In genomic region chr22:47152938-47153337, GRCh38 we compare ENCODE assay signal across 19 cellular contexts.
DNase-seq lines count a peak whose midpoint lies in the region; ATAC-seq, FAIRE-seq and TF ChIP-seq lines count a peak whose summit lies in the region.
"Had no signal": no experiment of that assay in that cellular context is flagged by ENCODE, and none has a peak within 500 bp of the region (broad histone marks: within the 10 kb centered on the region; RNA-seq: fewer than 3 reads in every experiment).

No MANE protein-coding gene starts in this region.

- no peak overlapping the region for H2BK5ac ChIP-seq in IMR-90 (ENCODE audit: low read depth, low read length, poor library complexity, severe bottlenecking)
- H2BK5ac ChIP-seq in H1 (ENCODE audit: low read depth, low read length) = no peak overlapping the region

- TF ChIP-seq CTCF in IMR-90 (conservative IDR thresholded peaks at IDR 0.05; ENCODE audit: low read depth, low read length) = no peak
- TF ChIP-seq CTCF in astrocyte (IDR thresholded peaks at IDR 0.05; ENCODE audit: insufficient read depth, low read depth, low read length) = no peak
- TF ChIP-seq CTCF in H1 (IDR thresholded peaks at IDR 0.05; ENCODE audit: control extremely low read depth in 1 of 3, insufficient read depth in 1 of 3, low read depth in 1 of 3, low read length in 3 of 3) = no peak
- TF ChIP-seq CTCF in foreskin keratinocyte (conservative IDR thresholded peaks at IDR 0.05) = no peak

- no peak overlapping the region for H2AK9ac ChIP-seq in IMR-90 (replicated peaks; ENCODE audit: low read depth, low read length, poor library complexity)

- no peak for FAIRE-seq in astrocyte (lab: Jason Lieb, UNC)
- no peak for FAIRE-seq in H1 (lab: Jason Lieb, UNC)
- FAIRE-seq: HTR-8/SVneo had no signal

- no peak overlapping the region for H3K4me2 ChIP-seq in IMR-90 (ENCODE audit: low read depth, low read length)
- H3K4me2 ChIP-seq in astrocyte (ENCODE audit: low read length) = no peak overlapping the region
- no peak overlapping the region for H3K4me2 ChIP-seq in H1 (ENCODE audit: insufficient read depth in 1 of 2, low read depth in 2 of 2, low read length in 2 of 2)
- H3K4me2 ChIP-seq: KMS-11 had no signal

- H2AK5ac ChIP-seq in IMR-90 (ENCODE audit: low read depth, low read length) = no peak overlapping the region
- no peak overlapping the region for H2AK5ac ChIP-seq in H1 (ENCODE audit: low read depth, low read length)

- peaks cover 7% of the 10 kb centered on the region for H3K36me3 Mint-ChIP-seq in astrocyte (ENCODE audit: low read depth, unreplicated experiment)
- no peaks in the 10 kb centered on the region for H3K36me3 Mint-ChIP-seq in T-helper 2 cell treated with Interferon-gamma antibody and Interleukin-4, amounts not matched to agents 5 μg/mL and 100 μg/mL, for 36 hours (ENCODE audit: low read depth)

- H3K27me3 Mint-ChIP-seq in astrocyte (ENCODE audit: low read depth, unreplicated experiment) = no peaks in the 10 kb centered on the region
- no peaks in the 10 kb centered on the region for H3K27me3 Mint-ChIP-seq in T-helper 2 cell treated with Interferon-gamma antibody and Interleukin-4, amounts not matched to agents 5 μg/mL and 100 μg/mL, for 36 hours (ENCODE audit: low read depth)
- H3K27me3 Mint-ChIP-seq: T-cell had no signal

- H3K23me2 ChIP-seq in H1 (ENCODE audit: low read depth, low read length) = no peaks in the 10 kb centered on the region; the same call in 1 of the 2 replicates

- no peak overlapping the region for H4K91ac ChIP-seq in IMR-90 (ENCODE audit: insufficient read depth, low read depth, low read length)
- no peak overlapping the region for H4K91ac ChIP-seq in H1 (replicated peaks; ENCODE audit: insufficient read length, low read length)

- no peak for TF ChIP-seq EP300 in H1 (IDR thresholded peaks at IDR 0.05; ENCODE audit: borderline replicate concordance in 1 of 2, low read depth in 2 of 2, low read length in 2 of 2)

- H4K20me1 ChIP-seq in IMR-90 (ENCODE audit: insufficient read depth, low read length) (no peaks in the 10 kb centered on the region), astrocyte (ENCODE audit: insufficient read depth, low read length) (no peaks in the 10 kb centered on the region), H1 (replicated peaks in 1 of 2; ENCODE audit: control insufficient read depth in 1 of 2, insufficient read depth in 2 of 2, low read length in 2 of 2) (peaks cover 2 to 3% of the 10 kb centered on the region in 2 experiments)

- H3K9me3 ChIP-seq in IMR-90 (ENCODE audit: control insufficient read depth, insufficient read depth, low read length) (peaks cover 2% of the 10 kb centered on the region; the same call in 1 of the 2 replicates), astrocyte (ENCODE audit: insufficient read depth, low read depth, low read length) (no peaks in the 10 kb centered on the region), H1 (ENCODE audit: insufficient read depth in 2 of 2, low read depth in 1 of 2, low read length in 1 of 2) (no peaks in the 10 kb centered on the region; a peak in 1 of 4 replicates)

- H3K4me3 Mint-ChIP-seq in astrocyte (ENCODE audit: unreplicated experiment) = no peak overlapping the region
- H3K4me3 Mint-ChIP-seq in T-helper 2 cell treated with Interferon-gamma antibody and Interleukin-4, amounts not matched to agents 5 μg/mL and 100 μg/mL, for 36 hours = no peak overlapping the region
- H3K4me3 Mint-ChIP-seq: T-cell had no signal

- peaks cover 16% of the 10 kb centered on the region for H3K4me1 ChIP-seq in IMR-90 (ENCODE audit: control insufficient read depth, insufficient read depth, low read length)
- H3K4me1 ChIP-seq in astrocyte (ENCODE audit: insufficient read depth, low read length) = peaks cover 25% of the 10 kb centered on the region
- H3K4me1 ChIP-seq in H1 (replicated peaks in 1 of 4; ENCODE audit: control insufficient read depth in 3 of 4, insufficient read depth in 4 of 4, low read length in 3 of 4) = no peaks in the 10 kb centered on the region
- H3K4me1 ChIP-seq in foreskin keratinocyte = no peaks in the 10 kb centered on the region

- peak overlapping the region; percentile 77 for H3K27ac Mint-ChIP-seq in astrocyte (ENCODE audit: unreplicated experiment)
- H3K27ac Mint-ChIP-seq in T-helper 2 cell treated with Interferon-gamma antibody and Interleukin-4, amounts not matched to agents 5 μg/mL and 100 μg/mL, for 36 hours = no peak overlapping the region
- H3K27ac Mint-ChIP-seq: T-cell had no signal

- H3K9ac ChIP-seq in IMR-90 (ENCODE audit: low read depth, low read length) (no peak overlapping the region), astrocyte (ENCODE audit: low read length) (no peak overlapping the region), H1 (replicated peaks in 1 of 4; ENCODE audit: extremely low read depth in 1 of 4, low read depth in 3 of 4, low read length in 3 of 4) (no peak overlapping the region)
- H3K9ac ChIP-seq: KMS-11 had no signal

- ATAC-seq in IMR-90 (ENCODE audit: low read depth) (no peak), foreskin keratinocyte (no peak), HG03460 (IDR thresholded peaks at IDR 0.05; ENCODE audit: unreplicated experiment) (no peak), Right ventricle myocardium superior (ENCODE audit: poor library complexity) (no peak)
- ATAC-seq: T-cell had no signal

- H2AFZ ChIP-seq in IMR-90 (replicated peaks; ENCODE audit: low read length, poor library complexity) (no peak overlapping the region), astrocyte (ENCODE audit: low read depth, low read length) (no peak overlapping the region), H1 (ENCODE audit: low read length) (no peak overlapping the region)

- H3K79me2 ChIP-seq in astrocyte (ENCODE audit: insufficient read depth, low read length) (no peaks in the 10 kb centered on the region), H1 (ENCODE audit: control insufficient read depth in 1 of 2, insufficient read depth in 2 of 2, low read length in 2 of 2) (no peaks in the 10 kb centered on the region)

- H2BK15ac ChIP-seq in IMR-90 (ENCODE audit: low read depth, low read length) = no peak overlapping the region
- no peak overlapping the region for H2BK15ac ChIP-seq in H1 (ENCODE audit: low read length)

- in situ Hi-C loops in IMR-90 (cut with MboI; ENCODE audit: low sequenced_read_pairs) = no loop called here

- H3K14ac ChIP-seq in IMR-90 (replicated peaks; ENCODE audit: low read depth, low read length) (no peak overlapping the region), H1 (ENCODE audit: insufficient read length) (no peak overlapping the region)

- H3K27ac ChIP-seq in IMR-90 (ENCODE audit: insufficient read depth, low read length) = no peak overlapping the region
- H3K27ac ChIP-seq in astrocyte (ENCODE audit: low read depth, low read length) = no peak overlapping the region
- no peak overlapping the region for H3K27ac ChIP-seq in H1 (ENCODE audit: low read depth, low read length)
- no peak overlapping the region for H3K27ac ChIP-seq in foreskin keratinocyte
- H3K27ac ChIP-seq: KMS-11 had no signal

- no TSS peak for BruUV-seq in IMR-90 (replicated peaks; lab: Mats Ljungman, UMichigan)

- H3K56ac ChIP-seq in IMR-90 (ENCODE audit: extremely low read depth, insufficient read depth, low read length) = no peak overlapping the region
- no peak overlapping the region for H3K56ac ChIP-seq in H1 (replicated peaks; ENCODE audit: insufficient read length, low read depth, low read length)

- H2BK12ac ChIP-seq in H1 (ENCODE audit: low read depth, low read length) = no peak overlapping the region

- H4K5ac ChIP-seq in IMR-90 (ENCODE audit: low read depth, low read length) = no peak overlapping the region
- no peak overlapping the region for H4K5ac ChIP-seq in H1 (ENCODE audit: insufficient read length, low read depth, low read length)

- dilution Hi-C loops in IMR-90 (cut with HindIII; ENCODE audit: low sequenced_read_pairs, unreplicated experiment) = no loop called here

- TF ChIP-seq POLR2A in IMR-90 (IDR thresholded peaks at IDR 0.05; ENCODE audit: low read depth, low read length) (no peak), H1 (IDR thresholded peaks at IDR 0.05; ENCODE audit: control extremely low read depth in 1 of 2, low read depth in 2 of 2, low read length in 2 of 2) (no peak)

- no peak overlapping the region for H3K4ac ChIP-seq in IMR-90 (ENCODE audit: low read depth, low read length)
- H3K4ac ChIP-seq in H1 (replicated peaks; ENCODE audit: insufficient read length, low read depth, low read length) = no peak overlapping the region

- POLR2A ChIA-PET in IMR-90 (lab: Charles Lee; ENCODE audit: unreplicated experiment) (no interaction called here), H1 (lab: Charles Lee; ENCODE audit: partially characterized antibody) (no interaction called here)

- 100% methylated on average over 1 of the region's 6 CpGs; no CpG with 5 or more reads in 1 of the 2 experiments for WGBS in IMR-90 (ENCODE audit: extremely low coverage in 2 of 2, insufficient read length in 1 of 2), 2 experiments
- 47% methylated on average over 5 of the region's 6 CpGs; no CpG with 5 or more reads in 1 of the 2 experiments for WGBS in H1 (ENCODE audit: extremely low coverage in 1 of 2, insufficient coverage in 1 of 2, insufficient read length in 1 of 2, insufficient replicate concordance in 2 of 2, low coverage in 1 of 2, low lambda C conversion rate in 2 of 2, missing lambda C conversion rate in 1 of 2), 2 experiments

- H3K4me1 Mint-ChIP-seq in astrocyte (ENCODE audit: low read depth, unreplicated experiment) = peaks cover 13% of the 10 kb centered on the region
- no peaks in the 10 kb centered on the region for H3K4me1 Mint-ChIP-seq in T-helper 2 cell treated with Interferon-gamma antibody and Interleukin-4, amounts not matched to agents 5 μg/mL and 100 μg/mL, for 36 hours (ENCODE audit: low read depth)

- H3K18ac ChIP-seq in IMR-90 (ENCODE audit: low read depth, low read length) = no peak overlapping the region
- no peak overlapping the region for H3K18ac ChIP-seq in H1 (ENCODE audit: extremely low read depth, low read length)

- H2BK120ac ChIP-seq in IMR-90 (ENCODE audit: low read depth, low read length) (no peak overlapping the region), H1 (replicated peaks; ENCODE audit: low read depth, low read length) (no peak overlapping the region)

- 0 out of 2 replicates have a peak, but pooled peaks cover 3% of the 10 kb centered on the region for H3K9me1 ChIP-seq in IMR-90 (ENCODE audit: insufficient read depth, low read length)

- H3K36me3 ChIP-seq in IMR-90 (ENCODE audit: control insufficient read depth, insufficient read depth, low read length) (no peaks in the 10 kb centered on the region), astrocyte (ENCODE audit: insufficient read depth, low read length) (no peaks in the 10 kb centered on the region), H1 (ENCODE audit: control insufficient read depth in 2 of 4, insufficient read depth in 4 of 4, low read length in 3 of 4) (no peaks in the 10 kb centered on the region)

- H2BK20ac ChIP-seq in IMR-90 (ENCODE audit: low read depth, low read length) = no peak overlapping the region
- H2BK20ac ChIP-seq in H1 (ENCODE audit: low read length) = no peak overlapping the region

- no peak overlapping the region for H3K23ac ChIP-seq in IMR-90 (ENCODE audit: low read depth, low read length)
- no peak overlapping the region for H3K23ac ChIP-seq in H1 (ENCODE audit: insufficient read length)

- intact Hi-C loops in IMR-90 (cut with micrococcal nuclease) (loop anchor here (10.0 kb wide), 1 partner anchor 308 kb away; no protein-coding TSS in a partner anchor), Right ventricle myocardium superior (cut with DNase I) (no loop called here)

- H3K27me3 ChIP-seq in IMR-90 (ENCODE audit: control insufficient read depth, insufficient read depth, low read length) (no peaks in the 10 kb centered on the region), astrocyte (ENCODE audit: insufficient read depth, low read length) (no peaks in the 10 kb centered on the region), H1 (replicated peaks in 1 of 4; ENCODE audit: control insufficient read depth in 3 of 4, extremely low read depth in 1 of 4, insufficient read depth in 3 of 4, low read length in 3 of 4) (no peaks in the 10 kb centered on the region), foreskin keratinocyte (no peaks in the 10 kb centered on the region)

- peaks cover 0 to 5% of the 10 kb centered on the region in 2 experiments; a peak in 1 of 4 replicates for H3K79me1 ChIP-seq in IMR-90 (ENCODE audit: low read depth in 1 of 2, low read length in 2 of 2)
- H3K79me1 ChIP-seq in H1 (ENCODE audit: low read depth, low read length) = no peaks in the 10 kb centered on the region

- peak; percentile 15 for DNase-seq in EL
- DNase-seq in IMR-90 = peak; percentile 49
- DNase-seq in astrocyte (ENCODE audit: low read depth) = peak; percentile 35
- DNase-seq in H1 (ENCODE audit: low read depth in 1 of 2, low spot score in 2 of 2) = no peak
- no peak for DNase-seq in foreskin keratinocyte
- DNase-seq in T-helper 2 cell treated with Interferon-gamma antibody and Interleukin-4, amounts not matched to agents 5 μg/mL and 100 μg/mL, for 36 hours (ENCODE audit: low spot score) = no peak
- DNase-seq in Right ventricle myocardium superior = no peak
- DNase-seq: Calu3, DMS79 treated with DMSO at 0.1 percent for 48 hours, GOT3, HCEC 1CT, NCI-H2029, NCI-H526 treated with DMSO at 0.1 percent for 48 hours, RPMI8226, SHP77, T-cell had no signal

- CTCF ChIA-PET in IMR-90 (lab: Yijun Ruan, JAX) = no interaction called here
- CTCF ChIA-PET in H1 (lab: Charles Lee; ENCODE audit: partially characterized antibody) = interaction anchor here (0.7 kb wide), 1 partner anchor 301 kb away, joined by 7 read pairs; no protein-coding TSS in a partner anchor

- H3K4me3 ChIP-seq in IMR-90 (ENCODE audit: insufficient read depth, low read depth, low read length) = no peak overlapping the region
- no peak overlapping the region for H3K4me3 ChIP-seq in astrocyte (ENCODE audit: insufficient read depth, low read depth, low read length)
- H3K4me3 ChIP-seq in H1 (ENCODE audit: extremely low read depth in 1 of 4, insufficient read depth in 2 of 4, low read depth in 3 of 4, low read length in 4 of 4) = no peak overlapping the region

- H4K8ac ChIP-seq in IMR-90 (ENCODE audit: low read depth in 2 of 2, low read length in 2 of 2) = no peak overlapping the region
- no peak overlapping the region for H4K8ac ChIP-seq in H1 (ENCODE audit: extremely low read depth, insufficient read depth, low read length)

- no peaks in the 10 kb centered on the region for H3K9me3 Mint-ChIP-seq in astrocyte (ENCODE audit: unreplicated experiment)
- no peaks in the 10 kb centered on the region for H3K9me3 Mint-ChIP-seq in T-helper 2 cell treated with Interferon-gamma antibody and Interleukin-4, amounts not matched to agents 5 μg/mL and 100 μg/mL, for 36 hours
- H3K9me3 Mint-ChIP-seq: T-cell had no signal

- TF ChIP-seq RAD21 in IMR-90 (IDR thresholded peaks at IDR 0.05; ENCODE audit: low read length) = no peak
- no peak for TF ChIP-seq RAD21 in H1 (IDR thresholded peaks at IDR 0.05 in 1 of 2, conservative IDR thresholded peaks at IDR 0.05 in 1 of 2; ENCODE audit: low read depth in 2 of 2, low read length in 2 of 2)

Comparison
In these comparisons a context has a peak if more than half of its experiments do, and no peak if none do; other contexts are left out.
1. DNase-seq: peak in EL (single experiment), IMR-90 (single experiment) and astrocyte (single experiment); none in H1 (0 of 2), foreskin keratinocyte (0 of 2), T-helper 2 cell treated with Interferon-gamma antibody and Interleukin-4, amounts not matched to agents 5 μg/mL and 100 μg/mL, for 36 hours (single experiment) and Right ventricle myocardium superior (single experiment).